In the genomic region with DNA sequence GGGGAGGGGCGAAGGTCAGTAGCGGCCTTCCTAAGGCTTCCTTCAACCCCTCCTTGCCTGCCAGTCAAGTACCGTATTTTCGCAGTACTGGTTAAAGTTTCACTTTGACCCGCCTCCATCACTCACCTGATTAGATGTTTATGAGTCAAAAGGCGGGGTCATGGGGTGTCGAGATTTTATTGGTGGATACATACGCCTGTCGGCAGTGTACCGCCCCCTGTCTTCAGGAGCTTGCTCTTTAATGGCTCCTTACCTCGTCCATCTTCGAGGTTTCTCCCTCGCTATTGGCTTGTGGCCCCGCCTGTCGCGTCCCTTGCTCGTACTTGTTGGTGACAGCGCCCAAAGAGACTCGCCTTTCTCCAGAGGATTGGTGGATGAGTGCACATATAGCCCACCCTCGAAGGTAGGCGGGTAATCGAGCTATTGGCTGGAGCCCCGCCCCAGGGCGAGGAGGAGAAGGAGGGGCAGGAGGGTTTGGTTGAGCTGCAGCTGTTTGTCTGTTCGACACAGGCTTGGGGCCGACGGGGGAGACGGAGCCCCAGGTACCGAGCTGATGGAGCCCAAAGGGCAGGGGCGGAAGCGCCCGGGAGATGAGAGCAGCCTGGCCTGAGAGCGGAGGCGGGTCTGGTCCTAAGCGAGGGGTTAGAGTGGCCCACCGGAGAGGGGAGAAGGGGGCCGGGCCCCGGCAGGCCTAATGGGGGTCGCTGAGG, we compare ENCODE assay signal across 1 cellular context.
A peak's percentile ranks its signal among the peaks of the same experiment; 100 is the strongest.
TF ChIP-seq lines count a peak whose summit lies in the region.

A gene with protein sequence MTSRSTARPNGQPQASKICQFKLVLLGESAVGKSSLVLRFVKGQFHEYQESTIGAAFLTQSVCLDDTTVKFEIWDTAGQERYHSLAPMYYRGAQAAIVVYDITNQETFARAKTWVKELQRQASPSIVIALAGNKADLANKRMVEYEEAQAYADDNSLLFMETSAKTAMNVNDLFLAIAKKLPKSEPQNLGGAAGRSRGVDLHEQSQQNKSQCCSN (plus strand): TSS at position 481 of the 710 bp plus-strand sequence. CDS start 12,883 bp downstream, outside the sequence.

TF ChIP-seq in GM23338, 12 proteins besides CTCF, POLR2A, EP300 and RAD21 (continued from another document):
- TF ChIP-seq, protein P1, sequence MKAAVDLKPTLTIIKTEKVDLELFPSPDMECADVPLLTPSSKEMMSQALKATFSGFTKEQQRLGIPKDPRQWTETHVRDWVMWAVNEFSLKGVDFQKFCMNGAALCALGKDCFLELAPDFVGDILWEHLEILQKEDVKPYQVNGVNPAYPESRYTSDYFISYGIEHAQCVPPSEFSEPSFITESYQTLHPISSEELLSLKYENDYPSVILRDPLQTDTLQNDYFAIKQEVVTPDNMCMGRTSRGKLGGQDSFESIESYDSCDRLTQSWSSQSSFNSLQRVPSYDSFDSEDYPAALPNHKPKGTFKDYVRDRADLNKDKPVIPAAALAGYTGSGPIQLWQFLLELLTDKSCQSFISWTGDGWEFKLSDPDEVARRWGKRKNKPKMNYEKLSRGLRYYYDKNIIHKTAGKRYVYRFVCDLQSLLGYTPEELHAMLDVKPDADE (IDR thresholded peaks at IDR 0.05) = no peak
- TF ChIP-seq JUNB (IDR thresholded peaks at IDR 0.05; ENCODE audit: unreplicated experiment) = no peak
- TF ChIP-seq, protein P2, sequence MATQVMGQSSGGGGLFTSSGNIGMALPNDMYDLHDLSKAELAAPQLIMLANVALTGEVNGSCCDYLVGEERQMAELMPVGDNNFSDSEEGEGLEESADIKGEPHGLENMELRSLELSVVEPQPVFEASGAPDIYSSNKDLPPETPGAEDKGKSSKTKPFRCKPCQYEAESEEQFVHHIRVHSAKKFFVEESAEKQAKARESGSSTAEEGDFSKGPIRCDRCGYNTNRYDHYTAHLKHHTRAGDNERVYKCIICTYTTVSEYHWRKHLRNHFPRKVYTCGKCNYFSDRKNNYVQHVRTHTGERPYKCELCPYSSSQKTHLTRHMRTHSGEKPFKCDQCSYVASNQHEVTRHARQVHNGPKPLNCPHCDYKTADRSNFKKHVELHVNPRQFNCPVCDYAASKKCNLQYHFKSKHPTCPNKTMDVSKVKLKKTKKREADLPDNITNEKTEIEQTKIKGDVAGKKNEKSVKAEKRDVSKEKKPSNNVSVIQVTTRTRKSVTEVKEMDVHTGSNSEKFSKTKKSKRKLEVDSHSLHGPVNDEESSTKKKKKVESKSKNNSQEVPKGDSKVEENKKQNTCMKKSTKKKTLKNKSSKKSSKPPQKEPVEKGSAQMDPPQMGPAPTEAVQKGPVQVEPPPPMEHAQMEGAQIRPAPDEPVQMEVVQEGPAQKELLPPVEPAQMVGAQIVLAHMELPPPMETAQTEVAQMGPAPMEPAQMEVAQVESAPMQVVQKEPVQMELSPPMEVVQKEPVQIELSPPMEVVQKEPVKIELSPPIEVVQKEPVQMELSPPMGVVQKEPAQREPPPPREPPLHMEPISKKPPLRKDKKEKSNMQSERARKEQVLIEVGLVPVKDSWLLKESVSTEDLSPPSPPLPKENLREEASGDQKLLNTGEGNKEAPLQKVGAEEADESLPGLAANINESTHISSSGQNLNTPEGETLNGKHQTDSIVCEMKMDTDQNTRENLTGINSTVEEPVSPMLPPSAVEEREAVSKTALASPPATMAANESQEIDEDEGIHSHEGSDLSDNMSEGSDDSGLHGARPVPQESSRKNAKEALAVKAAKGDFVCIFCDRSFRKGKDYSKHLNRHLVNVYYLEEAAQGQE (IDR thresholded peaks at IDR 0.05; ENCODE audit: unreplicated experiment) = no peak
- peak; percentile 30; the same call in 1 of the 2 replicates for TF ChIP-seq NANOG (IDR thresholded peaks at IDR 0.05; ENCODE audit: borderline replicate concordance)
- TF ChIP-seq ZNF331 (CRISPR knock-in tag; IDR thresholded peaks at IDR 0.05; ENCODE audit: low read depth) = no peak
- TF ChIP-seq POLR2AphosphoS5 (IDR thresholded peaks at IDR 0.05; ENCODE audit: low read depth) = peak; percentile 97
- peak; percentile 95 for TF ChIP-seq CREB1 (CRISPR knock-in tag; IDR thresholded peaks at IDR 0.05; ENCODE audit: low read depth)
